ENCODE assay signal across 8 cellular contexts in genomic region chr15:64093627-64094417, GRCh38. TPM values are rescaled to one million over a fixed set of nuclear protein-coding genes. Genes with fewer than 3 reads are reported as not detected.
DNase-seq lines count a peak whose midpoint lies in the region; TF ChIP-seq lines count a peak whose summit lies in the region.

CIAO2A (minus strand) TSS chr15:64093838; CDS start chr15:64093768, 70 bp downstream.

- peak within 1 kb of the TSS; percentile 96 to 99 (median 97) for H3K4me3 Mint-ChIP-seq in nephron
- peak within 1 kb of the TSS; percentile 99 for H3K4me3 Mint-ChIP-seq in stimulated activated naive CD8-positive, alpha-beta T cell treated with anti-CD3 and anti-CD28 coated beads, Interleukin-15, Interleukin-2, amounts not matched to agents 100 ng/mL and 50 ng/mL, for 24 hours

- peak within 1 kb of the TSS; percentile 98 to 99 (median 99) for H3K27ac Mint-ChIP-seq in nephron
- H3K27ac Mint-ChIP-seq in stimulated activated naive CD8-positive, alpha-beta T cell treated with anti-CD3 and anti-CD28 coated beads, Interleukin-15, Interleukin-2, amounts not matched to agents 100 ng/mL and 50 ng/mL, for 24 hours = peak within 1 kb of the TSS; percentile 99

- H3K4me3 ChIP-seq in H7 (ENCODE audit: insufficient read depth, low read depth, low read length) = peak within 1 kb of the TSS; percentile 75
- H3K4me3 ChIP-seq in fibroblast of the aortic adventitia (ENCODE audit: low read depth, low read length) = peak within 1 kb of the TSS; percentile 96

- TF ChIP-seq CTCF in fibroblast of the aortic adventitia (IDR thresholded peaks at IDR 0.05; ENCODE audit: insufficient read depth, low read length) (no peak), nephron (IDR thresholded peaks at IDR 0.05; ENCODE audit: unreplicated experiment in 3 of 3) (no peak)

- DNase-seq in ELR (ENCODE audit: low read depth) = peak; percentile 99
- DNase-seq in H7 = peak; percentile 91
- peak; percentile 99 for DNase-seq in M059J (ENCODE audit: low read depth)
- peak; percentile 99 for DNase-seq in SHP77 (lab: John Stamatoyannopoulos, UW)
- DNase-seq in activated effector memory CD4-positive, alpha-beta T cell treated with Interleukin-2 at 50 U/mL for 16 hours = peak; percentile 86
- peak; percentile 98 for DNase-seq in fibroblast of the aortic adventitia (ENCODE audit: low read depth)

- peaks cover 11% of the 10 kb centered on the region for H3K36me3 Mint-ChIP-seq in nephron (ENCODE audit: low read depth)
- peaks cover 23% of the 10 kb centered on the region for H3K36me3 Mint-ChIP-seq in stimulated activated naive CD8-positive, alpha-beta T cell treated with anti-CD3 and anti-CD28 coated beads, Interleukin-15, Interleukin-2, amounts not matched to agents 100 ng/mL and 50 ng/mL, for 24 hours (ENCODE audit: low read depth)

- no peaks in the 10 kb centered on the region for H3K9me3 Mint-ChIP-seq in nephron
- no peaks in the 10 kb centered on the region for H3K9me3 Mint-ChIP-seq in stimulated activated naive CD8-positive, alpha-beta T cell treated with anti-CD3 and anti-CD28 coated beads, Interleukin-15, Interleukin-2, amounts not matched to agents 100 ng/mL and 50 ng/mL, for 24 hours

- H3K27me3 ChIP-seq in H7 (ENCODE audit: control insufficient read depth, insufficient read depth, low read length) = no peaks in the 10 kb centered on the region

- peaks cover 58% of the 10 kb centered on the region for H3K4me1 Mint-ChIP-seq in nephron
- H3K4me1 Mint-ChIP-seq in stimulated activated naive CD8-positive, alpha-beta T cell treated with anti-CD3 and anti-CD28 coated beads, Interleukin-15, Interleukin-2, amounts not matched to agents 100 ng/mL and 50 ng/mL, for 24 hours (ENCODE audit: low read depth) = peaks cover 77% of the 10 kb centered on the region

- no peaks in the 10 kb centered on the region for H3K27me3 Mint-ChIP-seq in nephron (ENCODE audit: low read depth)
- H3K27me3 Mint-ChIP-seq in stimulated activated naive CD8-positive, alpha-beta T cell treated with anti-CD3 and anti-CD28 coated beads, Interleukin-15, Interleukin-2, amounts not matched to agents 100 ng/mL and 50 ng/mL, for 24 hours = no peaks in the 10 kb centered on the region

- no peaks in the 10 kb centered on the region; the same call in 1 of the 2 replicates for H3K36me3 ChIP-seq in H7 (replicated peaks; ENCODE audit: control insufficient read depth, insufficient read depth, low read length)

RNA-seq across cellular contexts. Expression of gene CIAO2A, which starts in this region (rescaled TPM):
- 105 and 120 TPM in 2 replicates for total RNA-seq in H7 (2014; rRNA removed; shearing (Covaris generic))
- 172 and 196 TPM in 2 replicates for total RNA-seq in M059J (2014; rRNA removed; shearing (Covaris generic))
- total RNA-seq in fibroblast of the aortic adventitia (ENCODE audit: low replicate concordance) = 57.5 and 67.7 TPM in 2 replicates

Comparison
In these comparisons a context has a peak if more than half of its experiments do, and no peak if none do; other contexts are left out.
1. Peak in every context shown above with its lines: DNase-seq and H3K4me3 ChIP-seq.